Comparison of ENCODE assay signal across 8 cellular contexts in genomic region chr2:147910990-147911473, GRCh38.
DNase-seq lines count a peak whose midpoint lies in the region; ATAC-seq and TF ChIP-seq lines count a peak whose summit lies in the region.

No MANE protein-coding gene starts in this region.

- no peaks in the 10 kb centered on the region for H3K9me3 ChIP-seq in HCT116 (ENCODE audit: control insufficient read depth in 1 of 2, insufficient read depth in 1 of 2, low read depth in 1 of 2, low read length in 2 of 2)
- H3K9me3 ChIP-seq in prostate gland: no peaks in the 10 kb centered on the region

- no peak overlapping the region for H3K4me3 Mint-ChIP-seq in activated CD4-positive, alpha-beta T cell treated with anti-CD3 and anti-CD28 coated beads, Interleukin-2, amount 10 ng/mL, durations not matched to agents 7 days and 5 days

- H2AFZ ChIP-seq in HCT116 (ENCODE audit: low read depth, low read length, poor library complexity, severe bottlenecking): no peak overlapping the region

- H4K20me1 ChIP-seq in HCT116 (ENCODE audit: insufficient read depth): no peaks in the 10 kb centered on the region

- TF ChIP-seq POLR2A in HCT116 (IDR thresholded peaks at IDR 0.05; ENCODE audit: borderline replicate concordance, extremely low read depth, insufficient read depth, insufficient read length) (no peak), prostate gland (IDR thresholded peaks at IDR 0.05) (no peak)

- no peaks in the 10 kb centered on the region for H3K27me3 Mint-ChIP-seq in activated CD4-positive, alpha-beta T cell treated with anti-CD3 and anti-CD28 coated beads, Interleukin-2, amount 10 ng/mL, durations not matched to agents 7 days and 5 days

- peaks cover 4% of the 10 kb centered on the region for H3K9me3 Mint-ChIP-seq in activated CD4-positive, alpha-beta T cell treated with anti-CD3 and anti-CD28 coated beads, Interleukin-2, amount 10 ng/mL, durations not matched to agents 7 days and 5 days

- ATAC-seq in HCT116: no peak
- ATAC-seq in GM21737 (IDR thresholded peaks at IDR 0.05; ENCODE audit: unreplicated experiment): no peak

- H3K27ac ChIP-seq in HCT116 (ENCODE audit: low read depth, low read length): no peak overlapping the region
- no peak overlapping the region for H3K27ac ChIP-seq in prostate gland

- TF ChIP-seq RAD21 in HCT116 (IDR thresholded peaks at IDR 0.05; ENCODE audit: low read depth): peak; percentile 87

- 1% methylated on average over 2 of the region's 2 CpGs for whole genome bisulfite sequencing in prostate gland

- H3K9ac ChIP-seq in HCT116 (ENCODE audit: low read length): no peak overlapping the region

- H3K4me3 ChIP-seq in HCT116 (replicated peaks in 1 of 2; ENCODE audit: low read depth in 1 of 2, low read length in 2 of 2): no peak overlapping the region
- H3K4me3 ChIP-seq in foreskin fibroblast (ENCODE audit: low read depth in 1 of 2, low read length in 2 of 2): no peak overlapping the region
- H3K4me3 ChIP-seq in prostate gland: no peak overlapping the region

- DNase-seq in DMS114 treated with DMSO at 0.1 percent for 48 hours (lab: John Stamatoyannopoulos, UW; ENCODE audit: unreplicated experiment) (peak; percentile 28), HCT116 (ENCODE audit: low read depth, low spot score) (peak; percentile 52), NCI-H345 treated with DMSO at 0.1 percent for 48 hours (lab: John Stamatoyannopoulos, UW; ENCODE audit: unreplicated experiment) (peak; percentile 30), foreskin fibroblast (peak; percentile 43 to 79), prostate gland (ENCODE audit: low spot score) (peak; percentile 34), mesenteric fat pad (ENCODE audit: low spot score) (no peak)
- peak; percentile 63 for DNase-seq in activated CD4-positive, alpha-beta T cell treated with anti-CD3 and anti-CD28 coated beads, Interleukin-2, amount 10 ng/mL, durations not matched to agents 7 days and 5 days

- H3K4me1 Mint-ChIP-seq in activated CD4-positive, alpha-beta T cell treated with anti-CD3 and anti-CD28 coated beads, Interleukin-2, amount 10 ng/mL, durations not matched to agents 7 days and 5 days: peaks cover 10% of the 10 kb centered on the region

- no peaks in the 10 kb centered on the region for H3K36me3 ChIP-seq in HCT116 (ENCODE audit: control insufficient read depth in 1 of 2, insufficient read depth in 2 of 2, low read length in 2 of 2)
- no peaks in the 10 kb centered on the region for H3K36me3 ChIP-seq in prostate gland

- no peaks in the 10 kb centered on the region for H3K9me2 ChIP-seq in HCT116 (ENCODE audit: insufficient read depth)

- peak; percentile 47 to 72 (median 64); a peak in 5 of 6 replicates for TF ChIP-seq CTCF in HCT116 (IDR thresholded peaks at IDR 0.05 in 2 of 3, conservative IDR thresholded peaks at IDR 0.05 in 1 of 3; ENCODE audit: borderline replicate concordance in 1 of 3, insufficient read depth in 1 of 3, low read depth in 2 of 3, low read length in 2 of 3)
- peak; percentile 59 for TF ChIP-seq CTCF in foreskin fibroblast (IDR thresholded peaks at IDR 0.05; ENCODE audit: low read depth, low read length)
- peak; percentile 71 to 90 (median 83) for TF ChIP-seq CTCF in prostate gland (IDR thresholded peaks at IDR 0.05)

- no peak overlapping the region for H3K27ac Mint-ChIP-seq in activated CD4-positive, alpha-beta T cell treated with anti-CD3 and anti-CD28 coated beads, Interleukin-2, amount 10 ng/mL, durations not matched to agents 7 days and 5 days

- H3K4me2 ChIP-seq in HCT116 (ENCODE audit: low read length): no peak overlapping the region

- intact Hi-C loops in HCT116 (cut with micrococcal nuclease): loop anchor here (1.0 to 5.0 kb wide), 5 partner anchors 579 to 1177 kb away; no protein-coding TSS in a partner anchor
- intact Hi-C loops in prostate gland (cut with DNase I): loop anchor here (5.0 to 10.0 kb wide), 4 partner anchors 66 to 1176 kb away; partner anchors contain the start of gene ACVR2A

- H3K79me2 ChIP-seq in HCT116 (ENCODE audit: insufficient read depth, low read length): no peaks in the 10 kb centered on the region

- POLR2A ChIA-PET in HCT116 (lab: Charles Lee): no interaction called here
- POLR2A ChIA-PET in activated CD4-positive, alpha-beta T cell treated with anti-CD3 and anti-CD28 coated beads, Interleukin-2, amount 10 ng/mL, durations not matched to agents 7 days and 5 days (lab: Charles Lee): interaction anchor here (0.7 kb wide), 1 partner anchor 1747 kb away, joined by 3 read pairs; no protein-coding TSS in a partner anchor

- H3K27me3 ChIP-seq in HCT116 (ENCODE audit: insufficient read depth, low read length) (no peaks in the 10 kb centered on the region), prostate gland (replicated peaks; ENCODE audit: insufficient read depth) (no peaks in the 10 kb centered on the region)

- CTCF ChIA-PET in HCT116 (lab: Charles Lee): interaction anchor here (0.7 to 3.1 kb wide), 18 partner anchors 9 to 1179 kb away, joined by 3 to 25 read pairs (median 4); no protein-coding TSS in a partner anchor
- CTCF ChIA-PET in activated CD4-positive, alpha-beta T cell treated with anti-CD3 and anti-CD28 coated beads, Interleukin-2, amount 10 ng/mL, durations not matched to agents 7 days and 5 days (lab: Charles Lee): interaction anchor here (0.5 to 1.4 kb wide), 3 partner anchors 632 to 969 kb away, joined by 3 to 4 read pairs (median 3); no protein-coding TSS in a partner anchor

- H3K36me3 Mint-ChIP-seq in activated CD4-positive, alpha-beta T cell treated with anti-CD3 and anti-CD28 coated beads, Interleukin-2, amount 10 ng/mL, durations not matched to agents 7 days and 5 days (ENCODE audit: low read depth): peaks cover 10% of the 10 kb centered on the region

- RAD21 ChIA-PET in HCT116 (lab: Charles Lee; ENCODE audit: low non-redundant PET in 1 of 2, low total read pairs in 2 of 2, uncharacterized antibody in 2 of 2, unreplicated experiment in 2 of 2): interaction anchor here (0.6 to 1.4 kb wide), 5 partner anchors 579 to 1177 kb away, joined by 3 to 6 read pairs (median 3); no protein-coding TSS in a partner anchor

- BruUV-seq in HCT116 (replicated peaks; lab: Mats Ljungman, UMichigan): no TSS peak

- no peaks in the 10 kb centered on the region for H3K4me1 ChIP-seq in HCT116 (ENCODE audit: control insufficient read depth in 1 of 2, insufficient read depth in 2 of 2, low read length in 2 of 2)
- no peaks in the 10 kb centered on the region for H3K4me1 ChIP-seq in prostate gland (replicated peaks)

TF ChIP-seq in HCT116, 20 proteins besides CTCF, POLR2A, EP300 and RAD21 (continues in another document):
- TF ChIP-seq ATF3 (IDR thresholded peaks at IDR 0.05): no peak
- TF ChIP-seq SRF (IDR thresholded peaks at IDR 0.05; ENCODE audit: low read depth): no peak
- no peak for TF ChIP-seq ZFX (IDR thresholded peaks at IDR 0.05)
- no peak for TF ChIP-seq MAX (IDR thresholded peaks at IDR 0.05)
- no peak for TF ChIP-seq REST (IDR thresholded peaks at IDR 0.05; ENCODE audit: low read depth)
- TF ChIP-seq ZNF274 (IDR thresholded peaks at IDR 0.05; ENCODE audit: low read depth, low read length): no peak
- TF ChIP-seq SP1 (IDR thresholded peaks at IDR 0.05; ENCODE audit: low read depth): no peak
- TF ChIP-seq EZH2 (IDR thresholded peaks at IDR 0.05): no peak
- no peak for TF ChIP-seq ELF1 (IDR thresholded peaks at IDR 0.05; ENCODE audit: borderline replicate concordance, low read depth)
- no peak for TF ChIP-seq ZBTB33 (IDR thresholded peaks at IDR 0.05; ENCODE audit: extremely low read depth, insufficient replicate concordance, low read length)
